ENCODE assay signal across 7 cellular contexts in genomic region chr20:44965651-44966029, GRCh38. TPM values are rescaled to one million over a fixed set of nuclear protein-coding genes. Genes with fewer than 3 reads are reported as not detected.
DNase-seq lines count a peak whose midpoint lies in the region; ATAC-seq, FAIRE-seq and TF ChIP-seq lines count a peak whose summit lies in the region.

No MANE protein-coding gene starts in this region.

- no peak for ATAC-seq in stimulated activated naive B cell treated with anti-CD40 and anti-IgM and Interleukin-4, amounts not matched to agents 10 μg/mL and 1 μg/mL and 100 μg/mL, for 72 hours (replicated peaks)

- peaks cover 12% of the 10 kb centered on the region for H3K4me1 ChIP-seq in iPS-18a (ENCODE audit: control insufficient read depth, low read depth, low read length)

- H3K9me3 ChIP-seq in iPS-18a (ENCODE audit: control insufficient read depth, low read depth, low read length) = no peaks in the 10 kb centered on the region

- no peak for TF ChIP-seq POLR2A in H54 (IDR thresholded peaks at IDR 0.05; ENCODE audit: low read depth, low read length)

- H3K4me3 Mint-ChIP-seq in HFFc6 = peak overlapping the region; percentile 96
- peak overlapping the region; percentile 99 for H3K4me3 Mint-ChIP-seq in activated T-helper 2 cell treated with anti-CD3 and anti-CD28 coated beads, Interferon-gamma antibody, Interleukin-2, Interleukin-4, amounts not matched to agents 10 μg/mL and 5 μg/mL and 100 μg/mL, durations not matched to agents 14 hours and 24 hours and 36 hours (ENCODE audit: low read depth)
- H3K4me3 Mint-ChIP-seq in stimulated activated naive B cell treated with anti-CD40 and anti-IgM and Interleukin-4, amounts not matched to agents 10 μg/mL and 1 μg/mL and 100 μg/mL, for 72 hours = peak overlapping the region; percentile 93 to 99

- peak overlapping the region; percentile 34 for H3K9ac ChIP-seq in iPS-18a (ENCODE audit: low read length)

- no peaks in the 10 kb centered on the region for H3K36me3 ChIP-seq in iPS-18a (ENCODE audit: control insufficient read depth, low read depth, low read length)

- TF ChIP-seq CTCF in HFFc6 (IDR thresholded peaks at IDR 0.05) (no peak), D721Med (IDR thresholded peaks at IDR 0.05; ENCODE audit: insufficient read depth, missing control alignments) (no peak)

- intact Hi-C loops in activated T-helper 2 cell treated with anti-CD3 and anti-CD28 coated beads, Interferon-gamma antibody, Interleukin-2, Interleukin-4, amounts not matched to agents 10 μg/mL and 5 μg/mL and 100 μg/mL, durations not matched to agents 14 hours and 24 hours and 36 hours (cut with micrococcal nuclease) = loop anchor here (2.0 to 5.0 kb wide), 3 partner anchors 77 to 318 kb away; no protein-coding TSS in a partner anchor

- FAIRE-seq in H54 (lab: Jason Lieb, UNC) (no peak), D721Med (lab: Jason Lieb, UNC) (no peak)

- H3K27ac ChIP-seq in iPS-18a (ENCODE audit: low read length) = no peak overlapping the region

- peaks cover 21% of the 10 kb centered on the region for H3K27me3 ChIP-seq in iPS-18a (ENCODE audit: control insufficient read depth, insufficient read depth, low read length)

- H3K9me3 Mint-ChIP-seq in HFFc6 = no peaks in the 10 kb centered on the region
- H3K9me3 Mint-ChIP-seq in activated T-helper 2 cell treated with anti-CD3 and anti-CD28 coated beads, Interferon-gamma antibody, Interleukin-2, Interleukin-4, amounts not matched to agents 10 μg/mL and 5 μg/mL and 100 μg/mL, durations not matched to agents 14 hours and 24 hours and 36 hours = no peaks in the 10 kb centered on the region
- no peaks in the 10 kb centered on the region for H3K9me3 Mint-ChIP-seq in stimulated activated naive B cell treated with anti-CD40 and anti-IgM and Interleukin-4, amounts not matched to agents 10 μg/mL and 1 μg/mL and 100 μg/mL, for 72 hours

- DNase-seq in HFFc6 = no peak
- no peak for DNase-seq in activated T-helper 2 cell treated with anti-CD3 and anti-CD28 coated beads, Interferon-gamma antibody, Interleukin-2, Interleukin-4, amounts not matched to agents 10 μg/mL and 5 μg/mL and 100 μg/mL, durations not matched to agents 14 hours and 24 hours and 36 hours (ENCODE audit: low spot score)
- DNase-seq in stimulated activated naive B cell treated with anti-CD40 and anti-IgM and Interleukin-4, amounts not matched to agents 10 μg/mL and 1 μg/mL and 100 μg/mL, for 72 hours = no peak
- no peak for DNase-seq in H54 (ENCODE audit: insufficient read length, low spot score)
- no peak for DNase-seq in D721Med (ENCODE audit: insufficient read length, low spot score)
- no peak for DNase-seq in stimulated activated CD4-positive, alpha-beta T cell treated with anti-CD3 and anti-CD28 coated beads, Interleukin-2, amount 100 ng/mL, for 24 hours

- peaks cover 3% of the 10 kb centered on the region for H3K27me3 Mint-ChIP-seq in HFFc6 (ENCODE audit: insufficient read depth)
- H3K27me3 Mint-ChIP-seq in activated T-helper 2 cell treated with anti-CD3 and anti-CD28 coated beads, Interferon-gamma antibody, Interleukin-2, Interleukin-4, amounts not matched to agents 10 μg/mL and 5 μg/mL and 100 μg/mL, durations not matched to agents 14 hours and 24 hours and 36 hours (ENCODE audit: low read depth) = no peaks in the 10 kb centered on the region
- H3K27me3 Mint-ChIP-seq in stimulated activated naive B cell treated with anti-CD40 and anti-IgM and Interleukin-4, amounts not matched to agents 10 μg/mL and 1 μg/mL and 100 μg/mL, for 72 hours = no peaks in the 10 kb centered on the region

- no peaks in the 10 kb centered on the region; the same call in 1 of the 2 replicates for H3K36me3 Mint-ChIP-seq in HFFc6 (ENCODE audit: low read depth)
- peaks cover 33% of the 10 kb centered on the region for H3K36me3 Mint-ChIP-seq in activated T-helper 2 cell treated with anti-CD3 and anti-CD28 coated beads, Interferon-gamma antibody, Interleukin-2, Interleukin-4, amounts not matched to agents 10 μg/mL and 5 μg/mL and 100 μg/mL, durations not matched to agents 14 hours and 24 hours and 36 hours (ENCODE audit: low read depth)
- H3K36me3 Mint-ChIP-seq in stimulated activated naive B cell treated with anti-CD40 and anti-IgM and Interleukin-4, amounts not matched to agents 10 μg/mL and 1 μg/mL and 100 μg/mL, for 72 hours = peaks cover 35 to 37% of the 10 kb centered on the region in 2 donors

- H3K4me1 Mint-ChIP-seq in HFFc6 (ENCODE audit: low read depth) = peaks cover 66% of the 10 kb centered on the region
- peaks cover 56% of the 10 kb centered on the region for H3K4me1 Mint-ChIP-seq in activated T-helper 2 cell treated with anti-CD3 and anti-CD28 coated beads, Interferon-gamma antibody, Interleukin-2, Interleukin-4, amounts not matched to agents 10 μg/mL and 5 μg/mL and 100 μg/mL, durations not matched to agents 14 hours and 24 hours and 36 hours (ENCODE audit: low read depth)
- peaks cover 37 to 57% of the 10 kb centered on the region in 2 donors for H3K4me1 Mint-ChIP-seq in stimulated activated naive B cell treated with anti-CD40 and anti-IgM and Interleukin-4, amounts not matched to agents 10 μg/mL and 1 μg/mL and 100 μg/mL, for 72 hours

- peak overlapping the region; percentile 87 for H3K4me3 ChIP-seq in iPS-18a (ENCODE audit: low read length)

- peak overlapping the region; percentile 84 for H3K27ac Mint-ChIP-seq in HFFc6
- peak overlapping the region; percentile 94 for H3K27ac Mint-ChIP-seq in activated T-helper 2 cell treated with anti-CD3 and anti-CD28 coated beads, Interferon-gamma antibody, Interleukin-2, Interleukin-4, amounts not matched to agents 10 μg/mL and 5 μg/mL and 100 μg/mL, durations not matched to agents 14 hours and 24 hours and 36 hours
- H3K27ac Mint-ChIP-seq in stimulated activated naive B cell treated with anti-CD40 and anti-IgM and Interleukin-4, amounts not matched to agents 10 μg/mL and 1 μg/mL and 100 μg/mL, for 72 hours = peak overlapping the region; percentile 98

RNA-seq across cellular contexts. Expression of gene STK4, which starts 0.7 kb away (rescaled TPM):
- total RNA-seq in HFFc6 (2021; fragmentation: NEBNext Ultra II Directional; extraction: Animal tissue kit (Norgen Biotek cat#: 25700)) = 10 to 100 TPM; 34.3 to 46.6 (median 36.6) TPM
- 147 and 149 TPM in 2 replicates for total RNA-seq in activated T-helper 2 cell treated with anti-CD3 and anti-CD28 coated beads, Interferon-gamma antibody, Interleukin-2, Interleukin-4, amounts not matched to agents 10 μg/mL and 5 μg/mL and 100 μg/mL, durations not matched to agents 14 hours and 24 hours and 36 hours

RNA-seq across cellular contexts. Expression of gene TOMM34, which starts 5.4 kb away (rescaled TPM):
- total RNA-seq in HFFc6 (2021; fragmentation: NEBNext Ultra II Directional; extraction: Animal tissue kit (Norgen Biotek cat#: 25700)) = 10 to 100 TPM; 88.5 to 96.5 (median 93.0) TPM
- 59.5 and 62.1 TPM in 2 replicates for total RNA-seq in activated T-helper 2 cell treated with anti-CD3 and anti-CD28 coated beads, Interferon-gamma antibody, Interleukin-2, Interleukin-4, amounts not matched to agents 10 μg/mL and 5 μg/mL and 100 μg/mL, durations not matched to agents 14 hours and 24 hours and 36 hours

RNA-seq across cellular contexts. Expression of gene PABPC1L, which starts 55.8 kb away (rescaled TPM):
- total RNA-seq in HFFc6 (2021; fragmentation: NEBNext Ultra II Directional; extraction: Animal tissue kit (Norgen Biotek cat#: 25700)) = 10 to 100 TPM; 14.4 to 22.4 (median 16.6) TPM
- total RNA-seq in activated T-helper 2 cell treated with anti-CD3 and anti-CD28 coated beads, Interferon-gamma antibody, Interleukin-2, Interleukin-4, amounts not matched to agents 10 μg/mL and 5 μg/mL and 100 μg/mL, durations not matched to agents 14 hours and 24 hours and 36 hours = 83.6 and 94.1 TPM in 2 replicates
